In genomic region chr9:109340979-109341378, GRCh38 we compare ENCODE assay signal across 2 cellular contexts. TPM values are rescaled to one million over a fixed set of nuclear protein-coding genes. Genes with fewer than 3 reads are reported as not detected.
"Had no signal": no experiment of that assay in that cellular context is flagged by ENCODE, and none has a peak within 500 bp of the region (broad histone marks: within the 10 kb centered on the region; RNA-seq: fewer than 3 reads in every experiment).

No MANE protein-coding gene starts in this region.

RNA-seq across cellular contexts. Expression of gene EPB41L4B, which starts 20.1 kb away (rescaled TPM):
- total RNA-seq: activated naive CD8-positive, alpha-beta T cell treated with anti-CD3 and anti-CD28 coated beads, Interleukin-2, amount 10 ng/mL, durations not matched to agents 7 days and 5 days; ascending aorta had no signal
